29 cellular contexts compared by ENCODE assay signal in genomic region chr14:41541333-41541732, GRCh38.
"Had no signal": no experiment of that assay in that cellular context is flagged by ENCODE, and none has a peak within 500 bp of the region (broad histone marks: within the 10 kb centered on the region; RNA-seq: fewer than 3 reads in every experiment).

No MANE protein-coding gene starts in this region.

- H3K27me3 ChIP-seq: colonic mucosa, esophagus muscularis mucosa, esophagus squamous epithelium, foreskin keratinocyte, gastrocnemius medialis, gastroesophageal sphincter, heart left ventricle, heart right ventricle had no signal

- H3K4me3 Mint-ChIP-seq: dendritic cell treated with granulocyte-macrophage colony-stimulating factor and Interleukin-4, amounts not matched to agents 40 ng/mL and 50 ng/mL, for 4 days; effector memory CD8-positive, alpha-beta T cell; endodermal cell had no signal

- H3K9me3 ChIP-seq: colonic mucosa, gastrocnemius medialis had no signal

- FAIRE-seq: colon, endometrium, endothelial cell of umbilical vein, frontal cortex had no signal

- H3K27ac ChIP-seq: colonic mucosa, coronary artery, dorsolateral prefrontal cortex, epithelial cell of prostate, esophagus muscularis mucosa, esophagus squamous epithelium, foreskin keratinocyte, gastrocnemius medialis, gastroesophageal sphincter, heart left ventricle, heart right ventricle had no signal

- H3K27ac Mint-ChIP-seq: dendritic cell treated with granulocyte-macrophage colony-stimulating factor and Interleukin-4, amounts not matched to agents 40 ng/mL and 50 ng/mL, for 4 days; effector memory CD8-positive, alpha-beta T cell; endodermal cell had no signal

- ATAC-seq: effector memory CD8-positive, alpha-beta T cell; esophagus mucosa; foreskin keratinocyte; gastrocnemius medialis; gastroesophageal sphincter; heart left ventricle; heart right ventricle had no signal

- H3K36me3 ChIP-seq: colonic mucosa, esophagus muscularis mucosa, esophagus squamous epithelium, gastrocnemius medialis, gastroesophageal sphincter, heart left ventricle, heart right ventricle had no signal

- H3K9me3 Mint-ChIP-seq: effector memory CD8-positive, alpha-beta T cell had no signal

- H3K4me3 ChIP-seq: colonic mucosa, coronary artery, dorsolateral prefrontal cortex, esophagus muscularis mucosa, esophagus squamous epithelium, gastrocnemius medialis, gastroesophageal sphincter, heart left ventricle, heart right ventricle had no signal

- DNase-seq: colonic mucosa; cortex of kidney; dermis blood vessel endothelial cell; dorsolateral prefrontal cortex; effector CD4-positive, alpha-beta T cell; effector CD8-positive, alpha-beta T cell; effector memory CD4-positive, alpha-beta T cell; effector memory CD8-positive, alpha-beta T cell; endodermal cell; erythroblast; esophagus squamous epithelium; foreskin fibroblast; foreskin keratinocyte; foreskin melanocyte; gastrocnemius medialis; glutamatergic neuron; head of caudate nucleus; heart left ventricle; heart right ventricle had no signal

- H3K27me3 Mint-ChIP-seq: dendritic cell treated with granulocyte-macrophage colony-stimulating factor and Interleukin-4, amounts not matched to agents 40 ng/mL and 50 ng/mL, for 4 days; effector memory CD8-positive, alpha-beta T cell had no signal

- H3K4me1 ChIP-seq: colonic mucosa, esophagus muscularis mucosa, esophagus squamous epithelium, foreskin keratinocyte, gastrocnemius medialis, gastroesophageal sphincter, heart left ventricle, heart right ventricle had no signal
